In the genomic region with DNA sequence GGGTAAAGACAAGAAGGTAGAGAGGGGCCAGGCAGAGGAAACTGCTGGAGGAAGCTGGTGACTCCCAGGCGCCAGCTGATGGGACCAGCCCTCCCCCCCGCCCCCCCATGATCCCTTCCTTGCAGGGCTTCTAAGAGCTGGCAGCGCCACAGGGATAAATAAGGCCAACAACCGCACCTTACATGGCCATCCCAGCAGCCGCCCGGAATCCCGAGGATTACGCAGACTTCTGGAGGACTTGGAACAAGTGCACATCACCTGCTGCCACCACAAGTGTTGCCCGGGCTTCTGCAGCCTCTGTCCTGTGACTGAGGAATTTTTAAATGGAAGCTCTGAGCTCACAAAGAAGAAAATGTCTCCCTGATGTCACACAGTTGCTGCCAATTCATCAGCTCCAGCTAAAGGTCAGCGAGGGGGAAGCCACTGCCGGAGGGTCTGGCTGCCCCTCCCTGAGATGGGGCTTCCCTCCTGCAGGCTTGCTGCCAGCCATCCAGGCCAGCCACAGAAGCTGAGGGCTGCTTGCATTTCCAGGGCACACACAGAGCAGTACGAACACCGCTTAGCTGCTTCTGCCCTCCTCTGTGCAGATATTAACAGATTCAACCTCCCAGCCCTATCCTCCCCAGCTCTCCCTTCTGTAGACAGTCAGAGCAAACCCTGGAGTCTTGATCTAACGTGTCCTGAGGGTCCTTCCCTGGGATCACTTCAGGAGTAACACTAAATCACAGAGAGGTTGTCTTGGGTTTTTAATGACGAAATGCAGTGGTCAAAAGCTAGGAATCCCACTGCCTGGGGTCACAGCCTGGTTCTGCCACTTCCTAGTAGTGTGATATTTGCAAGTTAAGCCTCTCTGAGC, we compare ENCODE assay signal across 1 cellular context.
TF ChIP-seq lines count a peak whose summit lies in the region.

No MANE protein-coding gene starts in this region.

TF ChIP-seq in WTC11, 78 proteins besides CTCF, POLR2A, EP300 and RAD21 (continued from another document):
- TF ChIP-seq PRDM15 (CRISPR knock-in tag; IDR thresholded peaks at IDR 0.05), result no peak
- TF ChIP-seq, protein P1, sequence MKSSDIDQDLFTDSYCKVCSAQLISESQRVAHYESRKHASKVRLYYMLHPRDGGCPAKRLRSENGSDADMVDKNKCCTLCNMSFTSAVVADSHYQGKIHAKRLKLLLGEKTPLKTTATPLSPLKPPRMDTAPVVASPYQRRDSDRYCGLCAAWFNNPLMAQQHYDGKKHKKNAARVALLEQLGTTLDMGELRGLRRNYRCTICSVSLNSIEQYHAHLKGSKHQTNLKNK (CRISPR knock-in tag; IDR thresholded peaks at IDR 0.05), result no peak
- TF ChIP-seq, protein P2, sequence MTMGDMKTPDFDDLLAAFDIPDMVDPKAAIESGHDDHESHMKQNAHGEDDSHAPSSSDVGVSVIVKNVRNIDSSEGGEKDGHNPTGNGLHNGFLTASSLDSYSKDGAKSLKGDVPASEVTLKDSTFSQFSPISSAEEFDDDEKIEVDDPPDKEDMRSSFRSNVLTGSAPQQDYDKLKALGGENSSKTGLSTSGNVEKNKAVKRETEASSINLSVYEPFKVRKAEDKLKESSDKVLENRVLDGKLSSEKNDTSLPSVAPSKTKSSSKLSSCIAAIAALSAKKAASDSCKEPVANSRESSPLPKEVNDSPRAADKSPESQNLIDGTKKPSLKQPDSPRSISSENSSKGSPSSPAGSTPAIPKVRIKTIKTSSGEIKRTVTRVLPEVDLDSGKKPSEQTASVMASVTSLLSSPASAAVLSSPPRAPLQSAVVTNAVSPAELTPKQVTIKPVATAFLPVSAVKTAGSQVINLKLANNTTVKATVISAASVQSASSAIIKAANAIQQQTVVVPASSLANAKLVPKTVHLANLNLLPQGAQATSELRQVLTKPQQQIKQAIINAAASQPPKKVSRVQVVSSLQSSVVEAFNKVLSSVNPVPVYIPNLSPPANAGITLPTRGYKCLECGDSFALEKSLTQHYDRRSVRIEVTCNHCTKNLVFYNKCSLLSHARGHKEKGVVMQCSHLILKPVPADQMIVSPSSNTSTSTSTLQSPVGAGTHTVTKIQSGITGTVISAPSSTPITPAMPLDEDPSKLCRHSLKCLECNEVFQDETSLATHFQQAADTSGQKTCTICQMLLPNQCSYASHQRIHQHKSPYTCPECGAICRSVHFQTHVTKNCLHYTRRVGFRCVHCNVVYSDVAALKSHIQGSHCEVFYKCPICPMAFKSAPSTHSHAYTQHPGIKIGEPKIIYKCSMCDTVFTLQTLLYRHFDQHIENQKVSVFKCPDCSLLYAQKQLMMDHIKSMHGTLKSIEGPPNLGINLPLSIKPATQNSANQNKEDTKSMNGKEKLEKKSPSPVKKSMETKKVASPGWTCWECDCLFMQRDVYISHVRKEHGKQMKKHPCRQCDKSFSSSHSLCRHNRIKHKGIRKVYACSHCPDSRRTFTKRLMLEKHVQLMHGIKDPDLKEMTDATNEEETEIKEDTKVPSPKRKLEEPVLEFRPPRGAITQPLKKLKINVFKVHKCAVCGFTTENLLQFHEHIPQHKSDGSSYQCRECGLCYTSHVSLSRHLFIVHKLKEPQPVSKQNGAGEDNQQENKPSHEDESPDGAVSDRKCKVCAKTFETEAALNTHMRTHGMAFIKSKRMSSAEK (CRISPR knock-in tag; IDR thresholded peaks at IDR 0.05; ENCODE audit: borderline replicate concordance), result no peak
- no peak for TF ChIP-seq GRHL2 (CRISPR knock-in tag; IDR thresholded peaks at IDR 0.05; ENCODE audit: insufficient replicate concordance, severe bottlenecking)
- TF ChIP-seq NR2C2 (CRISPR knock-in tag; IDR thresholded peaks at IDR 0.05), result no peak
- no peak for TF ChIP-seq OVOL2 (CRISPR knock-in tag; IDR thresholded peaks at IDR 0.05; ENCODE audit: borderline replicate concordance)
